12 cellular contexts compared by ENCODE assay signal in genomic region chr11:47220401-47220821, GRCh38. TPM values are rescaled to one million over a fixed set of nuclear protein-coding genes. Genes with fewer than 3 reads are reported as not detected.
DNase-seq lines count a peak whose midpoint lies in the region; ATAC-seq and TF ChIP-seq lines count a peak whose summit lies in the region.
"Had no signal": no experiment of that assay in that cellular context is flagged by ENCODE, and none has a peak within 500 bp of the region (broad histone marks: within the 10 kb centered on the region; RNA-seq: fewer than 3 reads in every experiment).

No MANE protein-coding gene starts in this region.

- H3K27ac Mint-ChIP-seq in stimulated activated naive B cell treated with anti-CD40 and anti-IgM and Interleukin-4, amounts not matched to agents 10 μg/mL and 1 μg/mL and 100 μg/mL, for 72 hours: peak overlapping the region; percentile 43
- no peak overlapping the region for H3K27ac Mint-ChIP-seq in Caco-2 (ENCODE audit: unreplicated experiment)

- CTCF ChIA-PET in Caco-2 (lab: Charles Lee): interaction anchor here (1.1 to 1.5 kb wide), 3 partner anchors 13 to 39 kb away, joined by 3 to 5 read pairs (median 3); no protein-coding TSS in a partner anchor

- H3K4me2 ChIP-seq in SU-DHL-6 (ENCODE audit: low read depth, low read length, poor library complexity, severe bottlenecking): no peak overlapping the region
- peak overlapping the region; percentile 56 for H3K4me2 ChIP-seq in fibroblast of lung (ENCODE audit: extremely low read depth, insufficient read depth, low read length)

- no TSS peak for BruUV-seq in Caco-2 (replicated peaks; lab: Mats Ljungman, UMichigan)

- DNase-seq in Right ventricle myocardium superior: no peak
- no peak for DNase-seq in right cardiac atrium
- DNase-seq in fibroblast of lung (ENCODE audit: low read depth in 2 of 2): peak; percentile 69 to 86
- DNase-seq in stimulated activated naive B cell treated with anti-CD40 and anti-IgM and Interleukin-4, amounts not matched to agents 10 μg/mL and 1 μg/mL and 100 μg/mL, for 72 hours: no peak
- DNase-seq in Caco-2: no peak
- no peak for DNase-seq in NAMALWA (ENCODE audit: low spot score)
- DNase-seq: cerebellar nuclear complex, NCI-H524, small intestine, stomach had no signal

- intact Hi-C loops in Right ventricle myocardium superior (cut with DNase I): no loop called here
- intact Hi-C loops in right cardiac atrium (cut with DNase I): no loop called here
- intact Hi-C loops in Caco-2 (cut with micrococcal nuclease; ENCODE audit: unreplicated experiment): no loop called here

- peaks cover 28% of the 10 kb centered on the region for H3K79me2 ChIP-seq in SU-DHL-6 (ENCODE audit: insufficient read depth, low read length)
- peaks cover 13% of the 10 kb centered on the region for H3K79me2 ChIP-seq in fibroblast of lung (ENCODE audit: control insufficient read depth, insufficient read depth, low read length)

- H3K27me3 ChIP-seq in right cardiac atrium (ENCODE audit: control insufficient read depth, insufficient read depth) (no peaks in the 10 kb centered on the region), SU-DHL-6 (ENCODE audit: low read length) (no peaks in the 10 kb centered on the region), fibroblast of lung (ENCODE audit: control insufficient read depth, insufficient read depth, low read length) (no peaks in the 10 kb centered on the region), Caco-2 (replicated peaks; ENCODE audit: control insufficient read depth, insufficient read depth, low read length) (no peaks in the 10 kb centered on the region)
- H3K27me3 ChIP-seq: stomach had no signal

- TF ChIP-seq CTCF in SU-DHL-6 (IDR thresholded peaks at IDR 0.05; ENCODE audit: insufficient read depth, low read length, poor library complexity, severe bottlenecking) (no peak), fibroblast of lung (conservative IDR thresholded peaks at IDR 0.05 in 1 of 2, IDR thresholded peaks at IDR 0.05 in 1 of 2; ENCODE audit: low read depth in 1 of 2, low read length in 2 of 2) (no peak), Caco-2 (IDR thresholded peaks at IDR 0.05; ENCODE audit: insufficient read depth in 1 of 2, low read depth in 1 of 2, low read length in 1 of 2, severe bottlenecking in 1 of 2, unreplicated experiment in 1 of 2) (no peak)

- no peaks in the 10 kb centered on the region for H3K27me3 Mint-ChIP-seq in stimulated activated naive B cell treated with anti-CD40 and anti-IgM and Interleukin-4, amounts not matched to agents 10 μg/mL and 1 μg/mL and 100 μg/mL, for 72 hours
- H3K27me3 Mint-ChIP-seq in Caco-2 (ENCODE audit: insufficient read depth, unreplicated experiment): no peaks in the 10 kb centered on the region

- peaks cover 34 to 67% of the 10 kb centered on the region in 2 donors for H3K4me1 Mint-ChIP-seq in stimulated activated naive B cell treated with anti-CD40 and anti-IgM and Interleukin-4, amounts not matched to agents 10 μg/mL and 1 μg/mL and 100 μg/mL, for 72 hours
- H3K4me1 Mint-ChIP-seq in Caco-2 (ENCODE audit: low read depth, unreplicated experiment): peaks cover 28% of the 10 kb centered on the region

- H3K9me3 ChIP-seq in right cardiac atrium (ENCODE audit: control insufficient read depth, low read length): no peaks in the 10 kb centered on the region
- H3K9me3 ChIP-seq in SU-DHL-6 (ENCODE audit: insufficient read depth, low read length): no peaks in the 10 kb centered on the region
- no peaks in the 10 kb centered on the region for H3K9me3 ChIP-seq in fibroblast of lung (ENCODE audit: control insufficient read depth, insufficient read depth, low read depth, low read length)
- no peaks in the 10 kb centered on the region for H3K9me3 ChIP-seq in Caco-2
- H3K9me3 ChIP-seq: stomach had no signal

- H3K9ac ChIP-seq in SU-DHL-6 (ENCODE audit: low read length): no peak overlapping the region
- no peak overlapping the region for H3K9ac ChIP-seq in fibroblast of lung (ENCODE audit: insufficient read depth, low read length)

- peak overlapping the region; percentile 41 to 64 for H3K4me3 Mint-ChIP-seq in stimulated activated naive B cell treated with anti-CD40 and anti-IgM and Interleukin-4, amounts not matched to agents 10 μg/mL and 1 μg/mL and 100 μg/mL, for 72 hours
- no peak overlapping the region for H3K4me3 Mint-ChIP-seq in Caco-2 (ENCODE audit: unreplicated experiment)

- POLR2A ChIA-PET in Caco-2 (lab: Charles Lee): interaction anchor here (0.7 to 1.2 kb wide), 2 partner anchors 21 to 33 kb away, joined by 3 to 4 read pairs; no protein-coding TSS in a partner anchor

- H3K36me3 ChIP-seq in SU-DHL-6 (ENCODE audit: low read length) (peaks cover 9% of the 10 kb centered on the region), fibroblast of lung (ENCODE audit: control insufficient read depth, insufficient read depth, low read length) (peaks cover 2% of the 10 kb centered on the region), Caco-2 (ENCODE audit: control insufficient read depth, insufficient read depth, low read length) (peaks cover 3% of the 10 kb centered on the region)

- H3K9me3 Mint-ChIP-seq in stimulated activated naive B cell treated with anti-CD40 and anti-IgM and Interleukin-4, amounts not matched to agents 10 μg/mL and 1 μg/mL and 100 μg/mL, for 72 hours: peaks cover 2 to 8% of the 10 kb centered on the region in 2 donors
- H3K9me3 Mint-ChIP-seq in Caco-2 (ENCODE audit: unreplicated experiment): no peaks in the 10 kb centered on the region

- no peaks in the 10 kb centered on the region for H3K9me2 ChIP-seq in SU-DHL-6 (replicated peaks; ENCODE audit: insufficient read depth, low read length)

- peaks cover 30% of the 10 kb centered on the region for H3F3A ChIP-seq in SU-DHL-6 (ENCODE audit: insufficient read depth)

- no peak overlapping the region for H3K27ac ChIP-seq in right cardiac atrium (ENCODE audit: low read length)
- peak overlapping the region; percentile 1; the same call in 1 of the 2 replicates for H3K27ac ChIP-seq in SU-DHL-6 (ENCODE audit: low read depth, low read length)
- H3K27ac ChIP-seq in fibroblast of lung (ENCODE audit: insufficient read depth, low read length): no peak overlapping the region

- ATAC-seq in Right ventricle myocardium superior (ENCODE audit: poor library complexity) (peak; percentile 26), right cardiac atrium (no peak), HG03354 (IDR thresholded peaks at IDR 0.05; ENCODE audit: poor library complexity, severe bottlenecking, unreplicated experiment) (no peak)
- ATAC-seq in stimulated activated naive B cell treated with anti-CD40 and anti-IgM and Interleukin-4, amounts not matched to agents 10 μg/mL and 1 μg/mL and 100 μg/mL, for 72 hours (replicated peaks): no peak

- H4K20me1 ChIP-seq in SU-DHL-6 (ENCODE audit: low read depth, low read length): no peaks in the 10 kb centered on the region
- no peaks in the 10 kb centered on the region for H4K20me1 ChIP-seq in fibroblast of lung (ENCODE audit: control insufficient read depth, extremely low read depth, insufficient read depth, low read length)

- H3K4me1 ChIP-seq in right cardiac atrium (ENCODE audit: control insufficient read depth, insufficient read depth, low read length) (peaks cover 9% of the 10 kb centered on the region), fibroblast of lung (ENCODE audit: control insufficient read depth, extremely low read depth, insufficient read depth, low read length) (peaks cover 19% of the 10 kb centered on the region), Caco-2 (peaks cover 18% of the 10 kb centered on the region)

- 41% methylated on average over 1 of the region's 1 CpG for WGBS in right cardiac atrium

- H2AFZ ChIP-seq in SU-DHL-6 (ENCODE audit: low read depth, low read length, severe bottlenecking) (no peak overlapping the region), fibroblast of lung (ENCODE audit: low read length) (no peak overlapping the region)

- H3K4me3 ChIP-seq in right cardiac atrium (ENCODE audit: low read length): no peak overlapping the region
- no peak overlapping the region for H3K4me3 ChIP-seq in SU-DHL-6 (ENCODE audit: insufficient read depth, low read length, poor library complexity, severe bottlenecking)
- H3K4me3 ChIP-seq in fibroblast of lung (replicated peaks in 1 of 4; ENCODE audit: control extremely low read depth in 1 of 4, insufficient read depth in 1 of 4, low read depth in 3 of 4, low read length in 4 of 4): no peak overlapping the region
- H3K4me3 ChIP-seq in Caco-2 (ENCODE audit: low read depth, low read length): no peak overlapping the region
- H3K4me3 ChIP-seq: stomach had no signal

- H3K36me3 Mint-ChIP-seq in stimulated activated naive B cell treated with anti-CD40 and anti-IgM and Interleukin-4, amounts not matched to agents 10 μg/mL and 1 μg/mL and 100 μg/mL, for 72 hours: peaks cover 60 to 69% of the 10 kb centered on the region in 2 donors
- peaks cover 7% of the 10 kb centered on the region for H3K36me3 Mint-ChIP-seq in Caco-2 (ENCODE audit: insufficient read depth, unreplicated experiment)

RNA-seq across cellular contexts. Expression of gene DDB2, which starts 5.6 kb away (rescaled TPM):
- 9.3 TPM for total RNA-seq in Right ventricle myocardium superior
- 10 to 100 TPM in 3 of 4 donors, 1 to 10 TPM in 1; 9.2 to 12.4 (median 11.8) TPM for total RNA-seq in right cardiac atrium
- 10.5 TPM for polyA plus RNA-seq in right cardiac atrium
- total RNA-seq in fibroblast of lung: 53.4 and 70.0 TPM in 2 replicates
- 21.2 and 45.4 TPM in 2 replicates for polyA plus RNA-seq in fibroblast of lung
- polyA plus RNA-seq in fibroblast of lung (2012): 20.2 and 43.1 TPM in 2 replicates
- polyA minus RNA-seq in fibroblast of lung (ENCODE audit: low replicate concordance): 8.8 and 32.4 TPM in 2 replicates
- 42.2 and 43.7 TPM in 2 replicates for total RNA-seq in Caco-2 (2022)

RNA-seq across cellular contexts. Expression of gene ACP2, which starts 28.2 kb away (rescaled TPM):
- 18.4 TPM for total RNA-seq in Right ventricle myocardium superior
- total RNA-seq in right cardiac atrium: 10 to 100 TPM; 21.7 to 25.9 (median 25.5) TPM
- polyA plus RNA-seq in right cardiac atrium: 24.7 TPM
- 16.2 and 23.9 TPM in 2 replicates for total RNA-seq in fibroblast of lung
- 18.9 and 25.6 TPM in 2 replicates for polyA plus RNA-seq in fibroblast of lung
- polyA plus RNA-seq in fibroblast of lung (2012): 26.8 and 33.2 TPM in 2 replicates
- polyA minus RNA-seq in fibroblast of lung (ENCODE audit: low replicate concordance): 87.1 and 94.1 TPM in 2 replicates
- 44.7 and 48.2 TPM in 2 replicates for total RNA-seq in Caco-2 (2022)

RNA-seq across cellular contexts. Expression of gene PACSIN3, which starts 34.2 kb away (rescaled TPM):
- 175 TPM for total RNA-seq in Right ventricle myocardium superior
- total RNA-seq in right cardiac atrium: 100 to 1,000 TPM; 110 to 156 (median 123) TPM
- polyA plus RNA-seq in right cardiac atrium: 137 TPM
- 19.8 and 20.0 TPM in 2 replicates for total RNA-seq in fibroblast of lung
- 7.0 and 10.8 TPM in 2 replicates for polyA plus RNA-seq in fibroblast of lung
- 14.2 and 18.4 TPM in 2 replicates for polyA plus RNA-seq in fibroblast of lung (2012)
- 6.6 and 16.7 TPM in 2 replicates for polyA minus RNA-seq in fibroblast of lung (ENCODE audit: low replicate concordance)
- total RNA-seq in Caco-2 (2022): 72.8 and 76.7 TPM in 2 replicates

RNA-seq across cellular contexts. Expression of gene NR1H3, which starts 37.4 kb away (rescaled TPM):
- total RNA-seq in Right ventricle myocardium superior (19.1 TPM), right cardiac atrium (10 to 100 TPM; 22.9 to 42.2 (median 34.2) TPM), fibroblast of lung (55.5 and 56.3 TPM in 2 replicates), Caco-2 (2022) (40.8 and 44.8 TPM in 2 replicates)
- polyA plus RNA-seq in right cardiac atrium (29.5 TPM), fibroblast of lung (16.9 and 21.3 TPM in 2 replicates)
- polyA plus RNA-seq in fibroblast of lung (2012): 22.8 and 29.0 TPM in 2 replicates
- 34.5 and 95.8 TPM in 2 replicates for polyA minus RNA-seq in fibroblast of lung (ENCODE audit: low replicate concordance)

RNA-seq across cellular contexts. Expression of gene ARFGAP2, which starts 43.7 kb away (rescaled TPM):
- total RNA-seq in Right ventricle myocardium superior (46.1 TPM), right cardiac atrium (10 to 100 TPM; 43.8 to 67.4 (median 56.5) TPM), fibroblast of lung (68.1 and 80.4 TPM in 2 replicates), Caco-2 (2022) (99.9 and 100.0 TPM in 2 replicates)
- polyA plus RNA-seq in right cardiac atrium (39.8 TPM), fibroblast of lung (50.1 and 68.7 TPM in 2 replicates)
- 48.5 and 66.0 TPM in 2 replicates for polyA plus RNA-seq in fibroblast of lung (2012)
- polyA minus RNA-seq in fibroblast of lung (ENCODE audit: low replicate concordance): 91.4 and 169 TPM in 2 replicates

Comparison
In these comparisons a context has a peak if more than half of its experiments do, and no peak if none do; other contexts are left out.
1. DNase-seq: peak in fibroblast of lung (2 of 2); none in Right ventricle myocardium superior (single experiment), right cardiac atrium (0 of 3), stimulated activated naive B cell treated with anti-CD40 and anti-IgM and Interleukin-4, amounts not matched to agents 10 μg/mL and 1 μg/mL and 100 μg/mL, for 72 hours (single experiment), Caco-2 (0 of 2) and NAMALWA (single experiment).